In genomic region chr2:96326564-96326963, GRCh38 we compare ENCODE assay signal across 13 cellular contexts. TPM values are rescaled to one million over a fixed set of nuclear protein-coding genes. Genes with fewer than 3 reads are reported as not detected.
DNase-seq lines count a peak whose midpoint lies in the region; ATAC-seq, FAIRE-seq and TF ChIP-seq lines count a peak whose summit lies in the region.
"Had no signal": no experiment of that assay in that cellular context is flagged by ENCODE, and none has a peak within 500 bp of the region (broad histone marks: within the 10 kb centered on the region; RNA-seq: fewer than 3 reads in every experiment).

No MANE protein-coding gene starts in this region.

- no peak for DNase-seq in activated CD4-positive, alpha-beta T cell treated with anti-CD3 and anti-CD28 coated beads, Interleukin-2, amount 10 ng/mL, durations not matched to agents 24 days and 14 days
- no peak for DNase-seq in activated CD4-positive, alpha-beta T cell treated with anti-CD3 and anti-CD28 coated beads, Interleukin-2, amount 50 U/mL, for 4 hours
- DNase-seq in HFF-Myc (ENCODE audit: extremely low read depth, low read depth): no peak
- no peak for DNase-seq in nephron progenitor cell
- DNase-seq in lower lobe of right lung: no peak
- no peak for DNase-seq in NCI-H774 (lab: John Stamatoyannopoulos, UW)
- DNase-seq in GM19239 (ENCODE audit: insufficient read length, low spot score): no peak
- DNase-seq: brain microvascular endothelial cell, SJCRH30 had no signal

- peak overlapping the region; percentile 100 for H3K4me3 Mint-ChIP-seq in activated CD4-positive, alpha-beta T cell treated with anti-CD3 and anti-CD28 coated beads, Interleukin-2, amount 10 ng/mL, durations not matched to agents 24 days and 14 days
- peak overlapping the region; percentile 99 for H3K4me3 Mint-ChIP-seq in activated T-helper 17 cell treated with anti-CD3 and anti-CD28 coated beads, Interleukin-2, amount 50 U/mL, for 72 hours
- H3K4me3 Mint-ChIP-seq in nephron progenitor cell: peak overlapping the region; percentile 8

- intact Hi-C loops in activated CD4-positive, alpha-beta T cell treated with anti-CD3 and anti-CD28 coated beads, Interleukin-2, amount 10 ng/mL, durations not matched to agents 24 days and 14 days (cut with micrococcal nuclease): loop anchor here (1.0 kb wide), 1 partner anchor 9 kb away; the partner anchor contains the start of gene NCAPH
- intact Hi-C loops in lower lobe of right lung (cut with DNase I): no loop called here

- H3K9me3 ChIP-seq in lower lobe of right lung: no peaks in the 10 kb centered on the region
- H3K9me3 ChIP-seq: SJCRH30 had no signal

- H3K27me3 ChIP-seq in lower lobe of right lung (ENCODE audit: low read depth): peaks cover 33% of the 10 kb centered on the region
- H3K27me3 ChIP-seq: brain microvascular endothelial cell, SJCRH30 had no signal

- H3K4me3 ChIP-seq in HFF-Myc (replicated peaks; ENCODE audit: low read depth, low read length) (peak overlapping the region; percentile 68), lower lobe of right lung (no peak overlapping the region)

- no peak overlapping the region for H3K27ac Mint-ChIP-seq in activated CD4-positive, alpha-beta T cell treated with anti-CD3 and anti-CD28 coated beads, Interleukin-2, amount 10 ng/mL, durations not matched to agents 24 days and 14 days
- no peak overlapping the region for H3K27ac Mint-ChIP-seq in activated T-helper 17 cell treated with anti-CD3 and anti-CD28 coated beads, Interleukin-2, amount 50 U/mL, for 72 hours
- no peak overlapping the region for H3K27ac Mint-ChIP-seq in nephron progenitor cell

- no peak for FAIRE-seq in GM19239 (lab: Jason Lieb, UNC)
- FAIRE-seq: A204.1 had no signal

- no peak overlapping the region for H3K27ac ChIP-seq in lower lobe of right lung
- H3K27ac ChIP-seq: brain microvascular endothelial cell, SJCRH30, VCaP had no signal

- no peaks in the 10 kb centered on the region for H3K36me3 ChIP-seq in lower lobe of right lung
- H3K36me3 ChIP-seq: brain microvascular endothelial cell had no signal

- peaks cover 43% of the 10 kb centered on the region for H3K36me3 Mint-ChIP-seq in activated CD4-positive, alpha-beta T cell treated with anti-CD3 and anti-CD28 coated beads, Interleukin-2, amount 10 ng/mL, durations not matched to agents 24 days and 14 days (ENCODE audit: low read depth)
- peaks cover 48% of the 10 kb centered on the region for H3K36me3 Mint-ChIP-seq in activated T-helper 17 cell treated with anti-CD3 and anti-CD28 coated beads, Interleukin-2, amount 50 U/mL, for 72 hours (ENCODE audit: low read depth)
- H3K36me3 Mint-ChIP-seq in nephron progenitor cell (ENCODE audit: low read depth): peaks cover 25% of the 10 kb centered on the region

- H3K9me3 Mint-ChIP-seq in activated CD4-positive, alpha-beta T cell treated with anti-CD3 and anti-CD28 coated beads, Interleukin-2, amount 10 ng/mL, durations not matched to agents 24 days and 14 days: no peaks in the 10 kb centered on the region
- H3K9me3 Mint-ChIP-seq in activated T-helper 17 cell treated with anti-CD3 and anti-CD28 coated beads, Interleukin-2, amount 50 U/mL, for 72 hours: no peaks in the 10 kb centered on the region
- no peaks in the 10 kb centered on the region for H3K9me3 Mint-ChIP-seq in nephron progenitor cell

- TF ChIP-seq CTCF in HFF-Myc (IDR thresholded peaks at IDR 0.05; ENCODE audit: low read depth, low read length, missing control alignments): no peak
- no peak for TF ChIP-seq CTCF in nephron progenitor cell (IDR thresholded peaks at IDR 0.05)
- no peak for TF ChIP-seq CTCF in lower lobe of right lung (IDR thresholded peaks at IDR 0.05)

- ATAC-seq in activated T-helper 17 cell treated with anti-CD3 and anti-CD28 coated beads, Interleukin-2, amount 50 U/mL, for 72 hours (replicated peaks): no peak
- no peak for ATAC-seq in lower lobe of right lung

- no peaks in the 10 kb centered on the region for H3K27me3 Mint-ChIP-seq in activated CD4-positive, alpha-beta T cell treated with anti-CD3 and anti-CD28 coated beads, Interleukin-2, amount 10 ng/mL, durations not matched to agents 24 days and 14 days
- H3K27me3 Mint-ChIP-seq in activated T-helper 17 cell treated with anti-CD3 and anti-CD28 coated beads, Interleukin-2, amount 50 U/mL, for 72 hours: no peaks in the 10 kb centered on the region
- peaks cover 49% of the 10 kb centered on the region for H3K27me3 Mint-ChIP-seq in nephron progenitor cell (ENCODE audit: low read depth, poor library complexity)

- peaks cover 28% of the 10 kb centered on the region for H3K4me1 ChIP-seq in lower lobe of right lung

- peaks cover 53% of the 10 kb centered on the region for H3K4me1 Mint-ChIP-seq in activated CD4-positive, alpha-beta T cell treated with anti-CD3 and anti-CD28 coated beads, Interleukin-2, amount 10 ng/mL, durations not matched to agents 24 days and 14 days
- H3K4me1 Mint-ChIP-seq in activated T-helper 17 cell treated with anti-CD3 and anti-CD28 coated beads, Interleukin-2, amount 50 U/mL, for 72 hours: peaks cover 24% of the 10 kb centered on the region
- peaks cover 19% of the 10 kb centered on the region for H3K4me1 Mint-ChIP-seq in nephron progenitor cell

RNA-seq across cellular contexts. Expression of gene ITPRIPL1, which starts 1.4 kb away (rescaled TPM):
- total RNA-seq in activated CD4-positive, alpha-beta T cell treated with anti-CD3 and anti-CD28 coated beads, Interleukin-2, amount 10 ng/mL, durations not matched to agents 24 days and 14 days: 51.4 and 53.9 TPM in 2 replicates
- total RNA-seq in activated T-helper 17 cell treated with anti-CD3 and anti-CD28 coated beads, Interleukin-2, amount 50 U/mL, for 72 hours: 10 to 100 TPM; 26.1 to 55.9 TPM
- total RNA-seq in lower lobe of right lung: 1.9 TPM
- total RNA-seq: HT-29 had no signal

RNA-seq across cellular contexts. Expression of gene NCAPH, which starts 9.0 kb away (rescaled TPM):
- total RNA-seq in activated CD4-positive, alpha-beta T cell treated with anti-CD3 and anti-CD28 coated beads, Interleukin-2, amount 10 ng/mL, durations not matched to agents 24 days and 14 days: 59.0 and 62.2 TPM in 2 replicates
- total RNA-seq in activated T-helper 17 cell treated with anti-CD3 and anti-CD28 coated beads, Interleukin-2, amount 50 U/mL, for 72 hours: 10 to 100 TPM; 63.1 to 89.5 TPM
- 1.2 TPM for total RNA-seq in lower lobe of right lung

RNA-seq across cellular contexts. Expression of gene SNRNP200, which starts 21.2 kb away (rescaled TPM):
- 197 and 203 TPM in 2 replicates for total RNA-seq in activated CD4-positive, alpha-beta T cell treated with anti-CD3 and anti-CD28 coated beads, Interleukin-2, amount 10 ng/mL, durations not matched to agents 24 days and 14 days
- total RNA-seq in activated T-helper 17 cell treated with anti-CD3 and anti-CD28 coated beads, Interleukin-2, amount 50 U/mL, for 72 hours: 100 to 1,000 TPM; 155 to 198 TPM
- total RNA-seq in lower lobe of right lung: 95.3 TPM

Comparison
In these comparisons a context has a peak if more than half of its experiments do, and no peak if none do; other contexts are left out.
1. H3K4me3 Mint-ChIP-seq: peak in every context shown above with its lines; median percentile 100 in activated CD4-positive, alpha-beta T cell treated with anti-CD3 and anti-CD28 coated beads, Interleukin-2, amount 10 ng/mL, durations not matched to agents 24 days and 14 days; 99 in activated T-helper 17 cell treated with anti-CD3 and anti-CD28 coated beads, Interleukin-2, amount 50 U/mL, for 72 hours; 8 in nephron progenitor cell.
2. RNA of gene NCAPH, which starts 9.0 kb away (total RNA-seq): 63.1 to 89.5 TPM in activated T-helper 17 cell treated with anti-CD3 and anti-CD28 coated beads, Interleukin-2, amount 50 U/mL, for 72 hours and 59.0 to 62.2 TPM in activated CD4-positive, alpha-beta T cell treated with anti-CD3 and anti-CD28 coated beads, Interleukin-2, amount 10 ng/mL, durations not matched to agents 24 days and 14 days; 1.2 TPM in lower lobe of right lung (single experiment); every median in the first group is over 10 times any median in the second.